In the genomic region with DNA sequence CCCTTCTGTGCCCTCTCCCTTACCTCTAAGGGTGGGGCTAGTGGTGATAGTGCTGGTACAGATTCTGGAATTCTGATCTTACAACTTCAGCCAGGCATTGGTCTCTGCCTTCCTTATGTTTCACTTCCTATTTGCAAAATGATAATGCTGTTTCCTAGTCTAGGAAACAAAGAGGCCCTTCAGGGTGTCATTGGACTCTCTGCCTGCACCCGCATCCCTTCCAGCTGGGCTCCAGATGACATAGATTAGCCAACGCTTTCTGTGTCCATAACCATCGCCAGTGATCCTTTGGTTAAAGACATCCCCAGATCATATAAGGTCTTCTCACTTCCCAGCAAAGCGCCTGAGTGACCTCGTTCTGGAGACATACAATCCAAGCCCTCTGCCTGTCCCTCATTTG, we compare ENCODE assay signal across 21 cellular contexts.
"Had no signal": no experiment of that assay in that cellular context is flagged by ENCODE, and none has a peak within 500 bp of the region (broad histone marks: within the 10 kb centered on the region; RNA-seq: fewer than 3 reads in every experiment).

No MANE protein-coding gene starts in this region.

- ATAC-seq: activated CD8-positive, alpha-beta T cell treated with anti-CD3 and anti-CD28 coated beads, Interleukin-2, amount 10 ng/mL, durations not matched to agents 7 days and 5 days; left lobe of liver; WTC11 had no signal

- DNase-seq: activated CD4-positive, alpha-beta T cell treated with anti-CD3 and anti-CD28 coated beads for 4 hours; activated CD8-positive, alpha-beta memory T cell treated with anti-CD3 and anti-CD28 coated beads, Interleukin-2, amount 50 U/mL, for 4 hours; activated CD8-positive, alpha-beta T cell treated with anti-CD3 and anti-CD28 coated beads, Interleukin-2, amount 10 ng/mL, durations not matched to agents 7 days and 5 days; activated gamma-delta T cell; activated T-cell treated with anti-CD3 and anti-CD28 coated beads, Interleukin-2, amount 50 U/mL, for 48 hours; aorta; cerebellar nuclear complex; effector memory CD4-positive, alpha-beta T cell; naive B cell; stimulated activated CD4-positive, alpha-beta T cell treated with anti-CD3 and anti-CD28 coated beads, Interleukin-15, amount 100 ng/mL, for 24 hours; stimulated activated CD4-positive, alpha-beta T cell treated with anti-CD3 and anti-CD28 coated beads, Interleukin-4, amount 100 ng/mL, for 1 hour; stimulated activated naive CD4-positive, alpha-beta T cell treated with Interleukin-2 at 50 U/mL for 16 hours; upper lobe of left lung had no signal

- H3K27ac ChIP-seq: epithelial cell of prostate, hepatocyte, neutrophil, parathyroid adenoma, upper lobe of left lung had no signal

- H3K27ac Mint-ChIP-seq: activated CD8-positive, alpha-beta T cell treated with anti-CD3 and anti-CD28 coated beads, Interleukin-2, amount 10 ng/mL, durations not matched to agents 7 days and 5 days; activated naive CD8-positive, alpha-beta T cell treated with anti-CD3 and anti-CD28 coated beads, Interleukin-2, amount 10 ng/mL, durations not matched to agents 7 days and 5 days; T-helper 1 cell treated with Interleukin-12 subunit alpha and Interleukin-12 subunit beta and Interleukin-4 antibody, amounts not matched to agents 30 μg/mL and 1 μg/mL, for 36 hours; WTC11 had no signal

- H3K4me1 Mint-ChIP-seq: activated naive CD8-positive, alpha-beta T cell treated with anti-CD3 and anti-CD28 coated beads, Interleukin-2, amount 10 ng/mL, durations not matched to agents 7 days and 5 days; naive B cell had no signal

- H3K4me3 Mint-ChIP-seq: activated CD8-positive, alpha-beta T cell treated with anti-CD3 and anti-CD28 coated beads, Interleukin-2, amount 10 ng/mL, durations not matched to agents 7 days and 5 days; activated naive CD8-positive, alpha-beta T cell treated with anti-CD3 and anti-CD28 coated beads, Interleukin-2, amount 10 ng/mL, durations not matched to agents 7 days and 5 days; naive B cell; T-helper 1 cell treated with Interleukin-12 subunit alpha and Interleukin-12 subunit beta and Interleukin-4 antibody, amounts not matched to agents 30 μg/mL and 1 μg/mL, for 36 hours; WTC11 had no signal

- H3K36me3 Mint-ChIP-seq: activated naive CD8-positive, alpha-beta T cell treated with anti-CD3 and anti-CD28 coated beads, Interleukin-2, amount 10 ng/mL, durations not matched to agents 7 days and 5 days had no signal
